In genomic region chr17:75326587-75326955, GRCh38 we compare ENCODE assay signal across 1 cellular context.
TF ChIP-seq lines count a peak whose summit lies in the region.

No MANE protein-coding gene starts in this region.

TF ChIP-seq in K562, 482 proteins besides CTCF, POLR2A, EP300 and RAD21 (continued from another document):
- TF ChIP-seq ZFP91 (CRISPR knock-in tag; IDR thresholded peaks at IDR 0.05) (no peak), DNMT1 (IDR thresholded peaks at IDR 0.05) (no peak), SNRNP70 (optimal IDR thresholded peaks at IDR 0.05; ENCODE audit: low read depth, low read length) (no peak), RBBP5 (IDR thresholded peaks at IDR 0.05; ENCODE audit: borderline replicate concordance, insufficient read depth, low read length, poor library complexity, severe bottlenecking) (peak; percentile 12), GABPB2 (CRISPR knock-in tag; conservative IDR thresholded peaks at IDR 0.05) (no peak), THRB (CRISPR knock-in tag; conservative IDR thresholded peaks at IDR 0.05) (no peak), MBD1 (CRISPR knock-in tag; IDR thresholded peaks at IDR 0.05) (no peak)
